19 cellular contexts compared by ENCODE assay signal in the genomic region with DNA sequence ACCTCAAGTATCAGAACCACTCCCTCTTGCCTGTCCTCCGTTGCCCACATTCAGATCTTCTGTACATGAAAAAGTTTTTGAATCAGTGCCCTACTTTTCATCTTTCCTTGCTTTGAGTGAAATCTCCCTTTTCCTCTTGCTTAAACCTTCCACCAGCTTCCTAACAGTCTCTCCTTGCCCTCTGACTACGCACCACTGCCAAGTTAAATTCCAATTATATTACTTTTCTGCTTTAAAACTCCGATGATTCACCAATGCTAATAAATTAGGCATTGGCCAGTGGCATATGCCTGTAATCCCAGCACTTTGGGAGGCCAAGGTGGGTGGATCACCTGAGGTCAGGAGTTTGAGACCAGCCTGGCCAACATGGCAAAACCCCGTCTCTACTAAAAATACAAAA. TPM values are rescaled to one million over a fixed set of nuclear protein-coding genes. Genes with fewer than 3 reads are reported as not detected.
A peak's percentile ranks its signal among the peaks of the same experiment; 100 is the strongest.
DNase-seq lines count a peak whose midpoint lies in the region; TF ChIP-seq lines count a peak whose summit lies in the region.
"Had no signal": no experiment of that assay in that cellular context is flagged by ENCODE, and none has a peak within 500 bp of the region (broad histone marks: within the 10 kb centered on the region; RNA-seq: fewer than 3 reads in every experiment).

No MANE protein-coding gene starts in this region.

- no peaks in the 10 kb centered on the region for H3K27me3 ChIP-seq in GM23248 (replicated peaks; ENCODE audit: insufficient read depth)
- H3K27me3 ChIP-seq in fibroblast of lung (ENCODE audit: control insufficient read depth, insufficient read depth, low read length): no peaks in the 10 kb centered on the region
- peaks cover 3% of the 10 kb centered on the region for H3K27me3 ChIP-seq in skeletal muscle satellite cell (ENCODE audit: control insufficient read depth, insufficient read depth, low read length)
- peaks cover 5% of the 10 kb centered on the region; the same call in 1 of the 2 replicates for H3K27me3 ChIP-seq in SJCRH30
- H3K27me3 ChIP-seq: BE2C, stomach, upper lobe of right lung had no signal

- peak; percentile 59 for DNase-seq in GM23248
- peak; percentile 37 for DNase-seq in RWPE1 (ENCODE audit: low spot score)
- peak; percentile 32 to 82 for DNase-seq in fibroblast of lung (ENCODE audit: low read depth in 2 of 2)
- DNase-seq in SJCRH30: no peak
- DNase-seq in NCI-H82 (lab: John Stamatoyannopoulos, UW): no peak
- no peak for DNase-seq in T1000 (lab: John Stamatoyannopoulos, UW)
- DNase-seq: activated effector memory CD4-positive, alpha-beta T cell treated with Interleukin-2 at 50 U/mL for 16 hours; BE2C; caudate nucleus; COR-L47; NCI-H748 treated with DMSO at 0.1 percent for 48 hours; SHP77 treated with DMSO at 0.1 percent for 48 hours; stimulated activated CD4-positive, alpha-beta T cell treated with anti-CD3 and anti-CD28 coated beads, Interleukin-4, amount 100 ng/mL, for 1 hour; stomach; upper lobe of right lung; WERI-Rb-1 had no signal

- H3K9ac ChIP-seq in GM23248 (no peak overlapping the region), fibroblast of lung (ENCODE audit: insufficient read depth, low read length) (no peak overlapping the region), skeletal muscle satellite cell (ENCODE audit: low read depth, low read length) (no peak overlapping the region)

- H3K27ac ChIP-seq in GM23248 (no peak overlapping the region), RWPE1 (no peak overlapping the region; the same call in 1 of the 2 replicates), fibroblast of lung (ENCODE audit: insufficient read depth, low read length) (no peak overlapping the region), SJCRH30 (no peak overlapping the region)
- H3K27ac ChIP-seq: HL-60, skin epidermis, stomach, upper lobe of right lung, WERI-Rb-1 had no signal

- TF ChIP-seq CTCF in RWPE1 (conservative IDR thresholded peaks at IDR 0.05; ENCODE audit: low read depth) (no peak), fibroblast of lung (conservative IDR thresholded peaks at IDR 0.05 in 1 of 2, IDR thresholded peaks at IDR 0.05 in 1 of 2; ENCODE audit: low read depth in 1 of 2, low read length in 2 of 2) (no peak)

- CTCF ChIA-PET in RWPE1 (lab: Yijun Ruan, JAX): no interaction called here

- H4K20me1 ChIP-seq in GM23248 (ENCODE audit: insufficient read depth): no peaks in the 10 kb centered on the region
- no peaks in the 10 kb centered on the region for H4K20me1 ChIP-seq in fibroblast of lung (ENCODE audit: control insufficient read depth, extremely low read depth, insufficient read depth, low read length)

- H3K4me1 ChIP-seq in GM23248 (ENCODE audit: insufficient read depth) (peaks cover 9% of the 10 kb centered on the region), fibroblast of lung (ENCODE audit: control insufficient read depth, extremely low read depth, insufficient read depth, low read length) (no peaks in the 10 kb centered on the region), skeletal muscle satellite cell (ENCODE audit: control insufficient read depth, insufficient read depth, low read length) (peaks cover 7% of the 10 kb centered on the region), SJCRH30 (no peaks in the 10 kb centered on the region)
- H3K4me1 ChIP-seq: BE2C, stomach, upper lobe of right lung had no signal

- in situ Hi-C loops in GM23248 (cut with MboI): no loop called here

- H3K9me2 ChIP-seq in GM23248 (ENCODE audit: insufficient read depth): no peaks in the 10 kb centered on the region

- H3K79me2 ChIP-seq in GM23248 (ENCODE audit: insufficient read depth) (no peaks in the 10 kb centered on the region), fibroblast of lung (ENCODE audit: control insufficient read depth, insufficient read depth, low read length) (no peaks in the 10 kb centered on the region)

- H3K36me3 ChIP-seq in GM23248 (ENCODE audit: low read depth) (no peaks in the 10 kb centered on the region), fibroblast of lung (ENCODE audit: control insufficient read depth, insufficient read depth, low read length) (no peaks in the 10 kb centered on the region), skeletal muscle satellite cell (ENCODE audit: insufficient read depth, low read length) (no peaks in the 10 kb centered on the region), SJCRH30 (no peaks in the 10 kb centered on the region)
- H3K36me3 ChIP-seq: BE2C, stomach, upper lobe of right lung, WERI-Rb-1 had no signal

- H2AFZ ChIP-seq in GM23248 (no peak overlapping the region), fibroblast of lung (ENCODE audit: low read length) (no peak overlapping the region)

- no peak overlapping the region for H3K4me2 ChIP-seq in GM23248 (ENCODE audit: unreplicated experiment)
- no peak overlapping the region for H3K4me2 ChIP-seq in fibroblast of lung (ENCODE audit: extremely low read depth, insufficient read depth, low read length)
- peak overlapping the region; percentile 16 for H3K4me2 ChIP-seq in skeletal muscle satellite cell (ENCODE audit: low read length)

- 0 out of 2 replicates have a peak, but pooled peaks cover 5% of the 10 kb centered on the region for H3F3A ChIP-seq in GM23248 (ENCODE audit: insufficient read depth)

- POLR2A ChIA-PET in RWPE1 (lab: Yijun Ruan, JAX; ENCODE audit: low non-redundant PET): no interaction called here

- no peak overlapping the region for H3K4me3 ChIP-seq in GM23248
- no peak overlapping the region for H3K4me3 ChIP-seq in fibroblast of lung (replicated peaks in 1 of 4; ENCODE audit: control extremely low read depth in 1 of 4, insufficient read depth in 1 of 4, low read depth in 3 of 4, low read length in 4 of 4)
- H3K4me3 ChIP-seq in skeletal muscle satellite cell (ENCODE audit: low read length): no peak overlapping the region
- no peak overlapping the region for H3K4me3 ChIP-seq in SJCRH30
- H3K4me3 ChIP-seq: skin epidermis, stomach, upper lobe of right lung had no signal

- 35 to 40% methylated on average over 4 of the region's 4 CpGs for WGBS in GM23248 (ENCODE audit: low coverage in 1 of 2, low lambda C conversion rate in 2 of 2, missing lambda C conversion rate in 2 of 2), 2 experiments

- H3K9me3 ChIP-seq in GM23248 (ENCODE audit: low read depth) (no peaks in the 10 kb centered on the region), fibroblast of lung (ENCODE audit: control insufficient read depth, insufficient read depth, low read depth, low read length) (no peaks in the 10 kb centered on the region), skeletal muscle satellite cell (replicated peaks; ENCODE audit: low read length) (no peaks in the 10 kb centered on the region), SJCRH30 (replicated peaks) (no peaks in the 10 kb centered on the region)
- H3K9me3 ChIP-seq: BE2C, stomach, upper lobe of right lung had no signal

RNA-seq across cellular contexts. Expression of a gene that starts 30.7 kb away (rescaled TPM):
- 0.89 and 1.8 TPM in 2 replicates for total RNA-seq in GM23248 (2014; rRNA removed; shearing (Covaris generic))
- polyA plus RNA-seq in GM23248 (2016; fragmentation: Nextera tagmentation; extraction: Ambion mirVana) (2.2 and 2.4 TPM in 2 replicates), fibroblast of lung (4.2 and 4.6 TPM in 2 replicates)
- 1.0 and 1.8 TPM in 2 replicates for total RNA-seq in fibroblast of lung
- 3.9 and 4.4 TPM in 2 replicates for polyA plus RNA-seq in fibroblast of lung (2012)
- polyA minus RNA-seq in fibroblast of lung (ENCODE audit: low replicate concordance): 0.67 TPM in 1 of 2 replicates, not detected in the other
- total RNA-seq in skeletal muscle satellite cell (2012; rRNA removed): 0.66 and 1.5 TPM in 2 replicates
- total RNA-seq in SJCRH30 (2014; rRNA removed; shearing (Covaris generic)): 7.3 and 8.9 TPM in 2 replicates

Comparison
In these comparisons a context has a peak if more than half of its experiments do, and no peak if none do; other contexts are left out.
1. DNase-seq: peak in GM23248 (single experiment), RWPE1 (single experiment) and fibroblast of lung (2 of 2); none in SJCRH30 (0 of 2), NCI-H82 (single experiment) and T1000 (single experiment).